In the genomic region with DNA sequence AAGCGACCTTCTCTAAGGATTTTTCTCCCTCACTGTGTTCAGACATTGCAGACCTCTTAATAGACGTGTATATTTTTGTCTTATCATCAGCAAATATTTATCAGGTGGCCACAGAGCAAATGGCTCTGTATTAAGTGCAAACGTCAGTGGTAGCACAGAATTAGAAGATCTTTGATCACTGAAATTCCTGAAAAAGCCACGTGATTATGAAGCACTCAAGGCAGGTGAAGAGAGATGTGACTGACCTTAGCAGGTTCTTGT, we compare ENCODE assay signal across 5 cellular contexts.
"Had no signal": no experiment of that assay in that cellular context is flagged by ENCODE, and none has a peak within 500 bp of the region (broad histone marks: within the 10 kb centered on the region; RNA-seq: fewer than 3 reads in every experiment).

No MANE protein-coding gene starts in this region.

- H3K4me3 Mint-ChIP-seq: IgD-negative memory B cell had no signal

- ATAC-seq: HepG2, K562 had no signal

- H3K27ac Mint-ChIP-seq: IgD-negative memory B cell had no signal

- H3K36me3 Mint-ChIP-seq: IgD-negative memory B cell had no signal

- H3K4me3 ChIP-seq: K562 had no signal

- DNase-seq: IMR-90 had no signal

- H3K27ac ChIP-seq: HL-60 had no signal
